Comparison of ENCODE assay signal across 17 cellular contexts in genomic region chr10:97254694-97255093, GRCh38. TPM values are rescaled to one million over a fixed set of nuclear protein-coding genes. Genes with fewer than 3 reads are reported as not detected.
DNase-seq lines count a peak whose midpoint lies in the region; ATAC-seq, FAIRE-seq and TF ChIP-seq lines count a peak whose summit lies in the region.
"Had no signal": no experiment of that assay in that cellular context is flagged by ENCODE, and none has a peak within 500 bp of the region (broad histone marks: within the 10 kb centered on the region; RNA-seq: fewer than 3 reads in every experiment).

No MANE protein-coding gene starts in this region.

- H3K9me3 Mint-ChIP-seq in activated CD8-positive, alpha-beta T cell treated with anti-CD3 and anti-CD28 coated beads for 36 hours, result peaks cover 4% of the 10 kb centered on the region
- no peaks in the 10 kb centered on the region for H3K9me3 Mint-ChIP-seq in activated CD8-positive, alpha-beta T cell treated with anti-CD3 and anti-CD28 coated beads, Interleukin-2, amount 10 ng/mL, durations not matched to agents 7 days and 5 days (ENCODE audit: insufficient read depth)
- H3K9me3 Mint-ChIP-seq: CD8-positive, alpha-beta T cell had no signal

- peaks cover 14% of the 10 kb centered on the region for H3K4me1 Mint-ChIP-seq in activated CD8-positive, alpha-beta T cell treated with anti-CD3 and anti-CD28 coated beads for 36 hours (ENCODE audit: low read depth)
- no peaks in the 10 kb centered on the region for H3K4me1 Mint-ChIP-seq in activated CD8-positive, alpha-beta T cell treated with anti-CD3 and anti-CD28 coated beads, Interleukin-2, amount 10 ng/mL, durations not matched to agents 7 days and 5 days (ENCODE audit: low read depth)
- H3K4me1 Mint-ChIP-seq: GM23338 had no signal

- intact Hi-C loops in activated CD8-positive, alpha-beta T cell treated with anti-CD3 and anti-CD28 coated beads for 36 hours (cut with micrococcal nuclease), result no loop called here
- intact Hi-C loops in K562 (cut with micrococcal nuclease), result no loop called here
- intact Hi-C loops in transverse colon (cut with DNase I; ENCODE audit: low total_unique reads), result no loop called here

- H3K36me3 Mint-ChIP-seq in activated CD8-positive, alpha-beta T cell treated with anti-CD3 and anti-CD28 coated beads for 36 hours (ENCODE audit: low read depth), result peaks cover 31% of the 10 kb centered on the region
- H3K36me3 Mint-ChIP-seq in activated CD8-positive, alpha-beta T cell treated with anti-CD3 and anti-CD28 coated beads, Interleukin-2, amount 10 ng/mL, durations not matched to agents 7 days and 5 days (ENCODE audit: low read depth), result peaks cover 53% of the 10 kb centered on the region

- 90% methylated on average over 3 of the region's 3 CpGs for WGBS in K562 (ENCODE audit: insufficient coverage, low coverage, missing lambda C conversion rate)
- 92 to 100% methylated on average over 3 of the region's 3 CpGs for WGBS in transverse colon (ENCODE audit: low coverage in 1 of 2), 2 donors

- POLR2A ChIA-PET in activated CD8-positive, alpha-beta T cell treated with anti-CD3 and anti-CD28 coated beads for 36 hours (lab: Charles Lee), result no interaction called here
- POLR2A ChIA-PET in activated CD8-positive, alpha-beta T cell treated with anti-CD3 and anti-CD28 coated beads, Interleukin-2, amount 10 ng/mL, durations not matched to agents 7 days and 5 days (lab: Charles Lee), result no interaction called here
- POLR2A ChIA-PET in K562 (lab: Yijun Ruan, JAX), result no interaction called here

- CTCF ChIA-PET in activated CD8-positive, alpha-beta T cell treated with anti-CD3 and anti-CD28 coated beads for 36 hours (lab: Charles Lee), result interaction anchor here (1.0 to 1.5 kb wide), 3 partner anchors 23 to 44 kb away, joined by 3 read pairs; no protein-coding TSS in a partner anchor
- CTCF ChIA-PET in activated CD8-positive, alpha-beta T cell treated with anti-CD3 and anti-CD28 coated beads, Interleukin-2, amount 10 ng/mL, durations not matched to agents 7 days and 5 days (lab: Charles Lee), result no interaction called here
- CTCF ChIA-PET in K562 (lab: Yijun Ruan, JAX; ENCODE audit: low intra/inter-chr PET ratio), result no interaction called here

- H3K9ac ChIP-seq in K562 (ENCODE audit: insufficient read depth in 1 of 2, low read depth in 2 of 2, low read length in 2 of 2), result no peak overlapping the region
- H3K9ac ChIP-seq: BLaER1 had no signal

- peak overlapping the region; percentile 42 for H3K27ac Mint-ChIP-seq in activated CD8-positive, alpha-beta T cell treated with anti-CD3 and anti-CD28 coated beads for 36 hours
- H3K27ac Mint-ChIP-seq in activated CD8-positive, alpha-beta T cell treated with anti-CD3 and anti-CD28 coated beads, Interleukin-2, amount 10 ng/mL, durations not matched to agents 7 days and 5 days, result no peak overlapping the region
- H3K27ac Mint-ChIP-seq: GM23338 had no signal

- H3K79me2 ChIP-seq in K562 (ENCODE audit: control insufficient read depth, insufficient read depth, low read length), result no peaks in the 10 kb centered on the region

- no peak for TF ChIP-seq EP300 in K562 (IDR thresholded peaks at IDR 0.05; ENCODE audit: low read length)
- no peak for TF ChIP-seq EP300 in transverse colon (IDR thresholded peaks at IDR 0.05; ENCODE audit: low read depth)

- H3K4me1 ChIP-seq in K562 (replicated peaks in 1 of 2; ENCODE audit: control insufficient read depth in 2 of 2, insufficient read depth in 2 of 2, low read length in 2 of 2) (no peaks in the 10 kb centered on the region), transverse colon (peaks cover 0 to 16% (median 2%) of the 10 kb centered on the region in 4 donors)
- H3K4me1 ChIP-seq: BLaER1, HAP-1 had no signal

- no peak for ATAC-seq in activated CD8-positive, alpha-beta T cell treated with anti-CD3 and anti-CD28 coated beads for 36 hours
- ATAC-seq in activated CD8-positive, alpha-beta T cell treated with anti-CD3 and anti-CD28 coated beads, Interleukin-2, amount 10 ng/mL, durations not matched to agents 7 days and 5 days, result no peak
- ATAC-seq in K562, result no peak
- ATAC-seq: CD8-positive, alpha-beta T cell; GM23338 had no signal

- no peak for TF ChIP-seq CTCF in activated CD8-positive, alpha-beta T cell treated with anti-CD3 and anti-CD28 coated beads for 36 hours (IDR thresholded peaks at IDR 0.05)
- TF ChIP-seq CTCF in K562 (IDR thresholded peaks at IDR 0.05 in 2 of 3, conservative IDR thresholded peaks at IDR 0.05 in 1 of 3; ENCODE audit: insufficient read depth in 2 of 3, low read depth in 1 of 3, low read length in 3 of 3) (no peak), transverse colon (IDR thresholded peaks at IDR 0.05) (no peak)

- H3K27me3 ChIP-seq in K562 (ENCODE audit: control insufficient read depth in 2 of 2, insufficient read depth in 2 of 2, low read length in 2 of 2) (no peaks in the 10 kb centered on the region), transverse colon (no peaks in the 10 kb centered on the region)
- H3K27me3 ChIP-seq: BLaER1 had no signal

- no peak for DNase-seq in activated CD8-positive, alpha-beta T cell treated with anti-CD3 and anti-CD28 coated beads for 36 hours
- DNase-seq in activated CD8-positive, alpha-beta T cell treated with anti-CD3 and anti-CD28 coated beads, Interleukin-2, amount 10 ng/mL, durations not matched to agents 7 days and 5 days, result no peak
- DNase-seq in GM12891 (ENCODE audit: insufficient read length, low spot score) (no peak), K562 (ENCODE audit: extremely low read depth in 1 of 4, low spot score in 3 of 4) (no peak), transverse colon (no peak)
- no peak for DNase-seq in stimulated activated CD4-positive, alpha-beta T cell treated with anti-CD3 and anti-CD28 coated beads, Interleukin-4, amount 100 ng/mL, for 1 hour
- DNase-seq: Caco-2; CD4-positive, CD25-positive, alpha-beta regulatory T cell; CD8-positive, alpha-beta T cell; DMS153; DND-41 had no signal

- no peak overlapping the region for H3K4me3 ChIP-seq in K562
- H3K4me3 ChIP-seq in transverse colon, result no peak overlapping the region
- H3K4me3 ChIP-seq: BLaER1, GM23338, HAP-1 had no signal

- no peak overlapping the region for H3K4me3 Mint-ChIP-seq in activated CD8-positive, alpha-beta T cell treated with anti-CD3 and anti-CD28 coated beads for 36 hours
- no peak overlapping the region for H3K4me3 Mint-ChIP-seq in activated CD8-positive, alpha-beta T cell treated with anti-CD3 and anti-CD28 coated beads, Interleukin-2, amount 10 ng/mL, durations not matched to agents 7 days and 5 days
- H3K4me3 Mint-ChIP-seq: CD4-positive, CD25-positive, alpha-beta regulatory T cell; CD8-positive, alpha-beta T cell; GM23338 had no signal

- peaks cover 47% of the 10 kb centered on the region; the same call in 2 of the 3 replicates for H3K36me3 ChIP-seq in K562 (ENCODE audit: control insufficient read depth, insufficient read depth, low read length)
- H3K36me3 ChIP-seq in transverse colon, result peaks cover 0 to 13% (median 0%) of the 10 kb centered on the region in 4 donors

- no peak for TF ChIP-seq RAD21 in K562 (CRISPR knock-in tag; conservative IDR thresholded peaks at IDR 0.05 in 1 of 2, IDR thresholded peaks at IDR 0.05 in 1 of 2)

- BruUV-seq in K562 (replicated peaks; lab: Mats Ljungman, UMichigan), result no TSS peak

- H3K9me1 ChIP-seq in K562 (ENCODE audit: control insufficient read depth, insufficient read depth, low read length), result no peaks in the 10 kb centered on the region

- no peaks in the 10 kb centered on the region for H3K27me3 Mint-ChIP-seq in activated CD8-positive, alpha-beta T cell treated with anti-CD3 and anti-CD28 coated beads for 36 hours
- H3K27me3 Mint-ChIP-seq in activated CD8-positive, alpha-beta T cell treated with anti-CD3 and anti-CD28 coated beads, Interleukin-2, amount 10 ng/mL, durations not matched to agents 7 days and 5 days (ENCODE audit: low read depth), result no peaks in the 10 kb centered on the region
- H3K27me3 Mint-ChIP-seq: CD4-positive, CD25-positive, alpha-beta regulatory T cell had no signal

- no peak overlapping the region for H2AFZ ChIP-seq in K562 (ENCODE audit: low read depth, low read length)
- H2AFZ ChIP-seq: GM23338 had no signal

- no peak for TF ChIP-seq POLR2A in GM12891 (IDR thresholded peaks at IDR 0.05; ENCODE audit: low read depth, low read length)
- no peak for TF ChIP-seq POLR2A in K562 (conservative IDR thresholded peaks at IDR 0.05)
- no peak for TF ChIP-seq POLR2A in transverse colon (IDR thresholded peaks at IDR 0.05)

- H3K27ac ChIP-seq in K562 (ENCODE audit: extremely low read depth, low read depth, low read length), result no peak overlapping the region
- H3K27ac ChIP-seq in transverse colon, result no peak overlapping the region
- H3K27ac ChIP-seq: 22Rv1, BLaER1, C4-2B had no signal

- no peaks in the 10 kb centered on the region for H4K20me1 ChIP-seq in K562 (replicated peaks; ENCODE audit: control insufficient read depth, insufficient read depth, low read length)
- H4K20me1 ChIP-seq: BLaER1 had no signal

- in situ Hi-C loops in K562 (cut with MboI), result no loop called here
- in situ Hi-C loops in transverse colon (cut with MboI; ENCODE audit: low pct_ligation_motif_present in 1 of 4, low pct_unique_long_range_greater_than_20kb in 1 of 4, low sequenced_read_pairs in 3 of 4), result no loop called here

- FAIRE-seq in GM12891 (lab: Jason Lieb, UNC) (peak; percentile 60), K562 (lab: Jason Lieb, UNC) (no peak)
- FAIRE-seq: G401.6 had no signal

- H3K9me3 ChIP-seq in K562 (replicated peaks; ENCODE audit: control insufficient read depth, insufficient read depth, low read depth, low read length) (no peaks in the 10 kb centered on the region), transverse colon (no peaks in the 10 kb centered on the region)
- H3K9me3 ChIP-seq: Caco-2, HAP-1 had no signal

- no peak overlapping the region for H3K4me2 ChIP-seq in K562 (ENCODE audit: insufficient read depth, low read length)
- H3K4me2 ChIP-seq: BLaER1, GM23338 had no signal

RNA-seq across cellular contexts. Expression of gene ARHGAP19, which starts 37.7 kb away (rescaled TPM):
- total RNA-seq in activated CD8-positive, alpha-beta T cell treated with anti-CD3 and anti-CD28 coated beads for 36 hours, result 10 to 100 TPM; 42.3 to 53.2 TPM
- 10 to 100 TPM; 42.6 to 51.2 TPM for total RNA-seq in activated CD8-positive, alpha-beta T cell treated with anti-CD3 and anti-CD28 coated beads, Interleukin-2, amount 10 ng/mL, durations not matched to agents 7 days and 5 days
- 15.2 TPM for polyA plus RNA-seq in GM12891 (2012; ENCODE audit: low read depth, missing spikeins)
- total RNA-seq in K562 (2011; cell fraction: chromatin; rRNA removed; ENCODE audit: low replicate concordance), result 17.6 and 33.2 TPM in 2 replicates
- 11.2 and 15.7 TPM in 2 replicates for total RNA-seq in K562 (2011; cell fraction: nucleolus; rRNA removed)
- 26.4 and 33.4 TPM in 2 replicates for total RNA-seq in K562 (2011; cell fraction: nucleoplasm; rRNA removed)
- 14.4 and 14.9 TPM in 2 replicates for total RNA-seq in K562 (2014; rRNA removed)
- 28.1 and 31.6 TPM in 2 replicates for total RNA-seq in K562 (2014; rRNA removed; fragmentation: Illumina TruSeq; extraction: Trizol)
- 20.0 and 20.7 TPM in 2 replicates for total RNA-seq in K562 (2015; rRNA removed; fragmentation: Illumina TruSeq; extraction: Trizol)
- 23.2 and 27.5 TPM in 2 replicates for total RNA-seq in K562 (2021)
- 49.5 and 50.2 TPM in 2 replicates for polyA plus RNA-seq in K562 (2011; rRNA removed)
- 10.7 and 25.6 TPM in 2 replicates for polyA plus RNA-seq in K562 (2011; cell fraction: cytosol; rRNA removed)
- 25.2 and 45.5 TPM in 2 replicates for polyA plus RNA-seq in K562 (2011; cell fraction: nucleus; rRNA removed)
- 13.6 and 20.7 TPM in 2 replicates for polyA plus RNA-seq in K562 (2012)
- 21.1 and 26.8 TPM in 2 replicates for polyA plus RNA-seq in K562 (2014; fragmentation: Illumina TruSeq; extraction: Trizol)
- polyA plus RNA-seq in K562 (2014; fragmentation: Nextera tagmentation; extraction: Ambion mirVana), result 10 to 100 TPM; 14.8 to 27.4 TPM
- 19.8 and 20.1 TPM in 2 replicates for polyA plus RNA-seq in K562 (2014; rRNA removed)
- polyA minus RNA-seq in K562 (2011; rRNA and poly(A)+ RNA removed), result 36.4 and 39.9 TPM in 2 replicates
- 18.9 and 23.6 TPM in 2 replicates for polyA minus RNA-seq in K562 (2011; cell fraction: cytosol; rRNA and poly(A)+ RNA removed)
- 7.1 and 17.2 TPM in 2 replicates for polyA minus RNA-seq in K562 (2011; cell fraction: nucleus; rRNA and poly(A)+ RNA removed)
- 1 to 10 TPM; 4.5 to 8.4 (median 7.4) TPM for total RNA-seq in transverse colon
